ENCODE assay signal across 1 cellular context in genomic region chr14:52917732-52918131, GRCh38.
TF ChIP-seq lines count a peak whose summit lies in the region.

No MANE protein-coding gene starts in this region.

TF ChIP-seq in A549, 52 proteins besides CTCF, POLR2A, EP300 and RAD21 (continued from another document):
- no peak for TF ChIP-seq MAZ (IDR thresholded peaks at IDR 0.05; ENCODE audit: borderline replicate concordance, low read depth, low read length)
- no peak for TF ChIP-seq CHD2 (IDR thresholded peaks at IDR 0.05; ENCODE audit: low read length, partially characterized antibody)
- TF ChIP-seq RFX5 (IDR thresholded peaks at IDR 0.05): no peak
- no peak for TF ChIP-seq MYC (IDR thresholded peaks at IDR 0.05; ENCODE audit: borderline replicate concordance, low read length)
- TF ChIP-seq PBX3 (IDR thresholded peaks at IDR 0.05): no peak
- TF ChIP-seq FOSL2 (IDR thresholded peaks at IDR 0.05): no peak
- TF ChIP-seq FOSL2 (CRISPR knock-in tag; IDR thresholded peaks at IDR 0.05): no peak
- no peak for TF ChIP-seq SREBF2 (IDR thresholded peaks at IDR 0.05)
- TF ChIP-seq CHD4 (IDR thresholded peaks at IDR 0.05; ENCODE audit: borderline replicate concordance): no peak
- no peak for TF ChIP-seq HDAC2 (IDR thresholded peaks at IDR 0.05)
- TF ChIP-seq POLR2AphosphoS2 (conservative IDR thresholded peaks at IDR 0.05; ENCODE audit: low read length): no peak
TF ChIP-seq in A549: peak in this region for 0.
